21 cellular contexts compared by ENCODE assay signal in genomic region chr1:71357708-71358107, GRCh38.
A peak's percentile ranks its signal among the peaks of the same experiment; 100 is the strongest.
DNase-seq lines count a peak whose midpoint lies in the region; TF ChIP-seq lines count a peak whose summit lies in the region.
"Had no signal": no experiment of that assay in that cellular context is flagged by ENCODE, and none has a peak within 500 bp of the region (broad histone marks: within the 10 kb centered on the region; RNA-seq: fewer than 3 reads in every experiment).

No MANE protein-coding gene starts in this region.

- H3K36me3 ChIP-seq in WERI-Rb-1: no peaks in the 10 kb centered on the region
- H3K36me3 ChIP-seq in neuronal stem cell (replicated peaks in 1 of 2; ENCODE audit: control insufficient read depth in 2 of 2, insufficient read depth in 2 of 2, low read length in 2 of 2): no peaks in the 10 kb centered on the region
- H3K36me3 ChIP-seq in hepatocyte (replicated peaks; ENCODE audit: insufficient read depth, low read depth): no peaks in the 10 kb centered on the region

- H3K79me1 ChIP-seq in neuronal stem cell (ENCODE audit: low read depth, low read length): no peaks in the 10 kb centered on the region

- DNase-seq in Daoy (ENCODE audit: low read depth): peak; percentile 4
- no peak for DNase-seq in WERI-Rb-1
- DNase-seq in fibroblast of villous mesenchyme (ENCODE audit: low read depth): no peak
- DNase-seq in neuronal stem cell (ENCODE audit: low spot score): no peak
- DNase-seq in COLO829 (ENCODE audit: low spot score): no peak
- no peak for DNase-seq in hepatocyte (ENCODE audit: low spot score)
- no peak for DNase-seq in DMS79 (lab: John Stamatoyannopoulos, UW)
- DNase-seq in NCI-H774 (lab: John Stamatoyannopoulos, UW): no peak
- DNase-seq: activated CD4-positive, alpha-beta memory T cell treated with anti-CD3 and anti-CD28 coated beads, Interleukin-2, amount 10 ng/mL, durations not matched to agents 7 days and 5 days; activated CD4-positive, CD25-positive, alpha-beta regulatory T cell; activated effector memory CD4-positive, alpha-beta T cell treated with anti-CD3 and anti-CD28 coated beads, Interleukin-2, amount 50 U/mL, for 16 hours; cortex of kidney; kidney glomerular epithelial cell; NCI-H146; NCI-H2171; NCI-H526; RPMI8226; stimulated activated CD4-positive, alpha-beta T cell treated with anti-CD3 and anti-CD28 coated beads, Interleukin-4, amount 100 ng/mL, for 24 hours had no signal

- peak overlapping the region; percentile 21 for H2BK5ac ChIP-seq in neuronal stem cell (ENCODE audit: low read length)

- no CpG with 5 or more reads among the region's 9 CpGs for WGBS in neuronal stem cell (ENCODE audit: extremely low coverage in 2 of 2, insufficient read length in 2 of 2, insufficient replicate concordance in 1 of 2), 2 donors
- 80% methylated on average over 9 of the region's 9 CpGs for WGBS in hepatocyte (ENCODE audit: low lambda C conversion rate, missing lambda C conversion rate)

- no peaks in the 10 kb centered on the region for H3K27me3 ChIP-seq in WERI-Rb-1 (ENCODE audit: insufficient read depth, low read depth, severe bottlenecking)
- no peaks in the 10 kb centered on the region for H3K27me3 ChIP-seq in neuronal stem cell (ENCODE audit: control insufficient read depth in 3 of 3, insufficient read depth in 3 of 3, low read depth in 1 of 3, low read length in 3 of 3)
- no peaks in the 10 kb centered on the region for H3K27me3 ChIP-seq in hepatocyte

- no peak overlapping the region for H4K8ac ChIP-seq in neuronal stem cell (ENCODE audit: low read depth, low read length)

- no peak overlapping the region for H3K4ac ChIP-seq in neuronal stem cell (ENCODE audit: low read length)

- H4K91ac ChIP-seq in neuronal stem cell (ENCODE audit: low read depth, low read length, poor library complexity): no peak overlapping the region

- H3K4me3 ChIP-seq in WERI-Rb-1 (ENCODE audit: low read depth, low read length) (no peak overlapping the region), fibroblast of villous mesenchyme (ENCODE audit: low read depth, low read length) (no peak overlapping the region), neuronal stem cell (ENCODE audit: low read length in 2 of 2) (no peak overlapping the region), hepatocyte (no peak overlapping the region)
- H3K4me3 ChIP-seq: lung had no signal

- H2AK5ac ChIP-seq in neuronal stem cell (ENCODE audit: low read depth, low read length): no peak overlapping the region

- no peaks in the 10 kb centered on the region for H3K9me3 ChIP-seq in WERI-Rb-1 (ENCODE audit: severe bottlenecking)
- H3K9me3 ChIP-seq in neuronal stem cell (replicated peaks in 1 of 2; ENCODE audit: control insufficient read depth in 2 of 2, insufficient read depth in 1 of 2, low read depth in 1 of 2, low read length in 2 of 2): peaks cover 0 to 2% of the 10 kb centered on the region in 2 donors
- H3K9me3 ChIP-seq in hepatocyte (ENCODE audit: low read depth): no peaks in the 10 kb centered on the region

- H3K4me1 ChIP-seq in neuronal stem cell (ENCODE audit: control insufficient read depth in 2 of 2, insufficient read depth in 1 of 2, low read depth in 1 of 2, low read length in 2 of 2): no peaks in the 10 kb centered on the region
- no peaks in the 10 kb centered on the region for H3K4me1 ChIP-seq in hepatocyte (ENCODE audit: insufficient read depth)

- no peaks in the 10 kb centered on the region for H4K20me1 ChIP-seq in hepatocyte (ENCODE audit: insufficient read depth, poor library complexity, severe bottlenecking)

- H3K27ac ChIP-seq in WERI-Rb-1 (no peak overlapping the region), neuronal stem cell (replicated peaks; ENCODE audit: low read length) (no peak overlapping the region), hepatocyte (no peak overlapping the region)
- H3K27ac ChIP-seq: C4-2B, KMS-11 had no signal

- H2BK12ac ChIP-seq in neuronal stem cell (ENCODE audit: low read length): no peak overlapping the region

- peak overlapping the region; percentile 7 for H3K18ac ChIP-seq in neuronal stem cell (ENCODE audit: low read length)

- H3K23ac ChIP-seq in neuronal stem cell (ENCODE audit: low read depth, low read length, poor library complexity): no peak overlapping the region

- H2AFZ ChIP-seq in neuronal stem cell (ENCODE audit: low read length) (no peak overlapping the region), hepatocyte (no peak overlapping the region)

- no peak overlapping the region for H2BK15ac ChIP-seq in neuronal stem cell (ENCODE audit: low read length)

- TF ChIP-seq CTCF in WERI-Rb-1 (IDR thresholded peaks at IDR 0.05; ENCODE audit: low read depth, low read length) (0 out of 2 replicates have a peak, but pooled peaks have one; percentile 1), fibroblast of villous mesenchyme (IDR thresholded peaks at IDR 0.05; ENCODE audit: insufficient read depth, low read depth, low read length) (peak; percentile 24), hepatocyte (IDR thresholded peaks at IDR 0.05; ENCODE audit: poor library complexity) (no peak)

- H3K4me2 ChIP-seq in neuronal stem cell (ENCODE audit: insufficient read depth, low read length, poor library complexity, severe bottlenecking) (no peak overlapping the region), hepatocyte (no peak overlapping the region)
- H3K4me2 ChIP-seq: KMS-11 had no signal

- H3K14ac ChIP-seq in neuronal stem cell (ENCODE audit: low read length): peak overlapping the region; percentile 57

- H3K9me2 ChIP-seq in hepatocyte (replicated peaks; ENCODE audit: insufficient read depth): no peaks in the 10 kb centered on the region

- H3K79me2 ChIP-seq in hepatocyte: no peaks in the 10 kb centered on the region

- H3K9ac ChIP-seq in neuronal stem cell (ENCODE audit: low read depth, low read length, poor library complexity): no peak overlapping the region
- H3K9ac ChIP-seq: KMS-11 had no signal

- H2BK120ac ChIP-seq in neuronal stem cell (ENCODE audit: low read depth, low read length): no peak overlapping the region
